In the genomic region with DNA sequence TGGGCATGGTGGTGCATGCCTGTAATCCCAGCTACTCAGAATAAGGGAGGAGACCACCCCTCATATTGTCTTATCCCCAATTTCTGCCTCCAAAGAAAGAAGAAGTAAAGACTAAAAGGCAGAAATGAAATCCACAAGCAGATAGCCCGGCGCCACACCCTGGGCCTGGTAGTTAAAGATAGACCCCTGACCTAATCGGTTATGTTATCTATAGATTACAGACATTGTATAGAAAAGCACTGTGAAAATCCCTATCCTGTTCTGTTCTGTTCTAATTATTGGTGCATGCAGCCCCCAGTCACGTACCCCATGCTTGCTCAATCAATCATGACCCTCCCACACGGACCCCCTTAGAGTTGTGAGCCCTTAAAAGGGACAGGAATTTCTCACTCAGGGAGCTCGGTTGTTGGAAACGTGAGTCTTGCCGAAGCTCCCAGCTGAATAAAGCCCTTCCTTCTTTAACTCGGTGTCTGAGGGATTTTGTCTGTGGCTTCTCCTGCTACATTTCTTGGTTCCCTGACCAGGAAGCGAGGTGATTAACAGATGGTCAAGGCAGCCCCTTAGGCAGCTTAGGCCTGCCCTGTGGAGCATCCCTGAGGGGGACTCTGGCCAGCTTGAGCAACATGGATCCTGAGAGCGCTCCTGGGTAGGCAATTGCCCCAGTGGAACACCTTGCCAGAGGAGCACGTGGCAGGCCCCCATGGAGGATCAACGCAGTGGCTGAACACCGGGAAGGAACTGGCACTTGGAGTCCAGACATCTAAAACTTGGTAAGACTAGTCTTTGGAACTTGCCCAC, we compare ENCODE assay signal across 1 cellular context.
TF ChIP-seq lines count a peak whose summit lies in the region.
"Not testable (repeated sequence)": the region's sequence is repeated elsewhere in the genome, so short reads cannot be mapped to it uniquely, and the experiment has no call there.

No MANE protein-coding gene starts in this region.

TF ChIP-seq in K562, 482 proteins besides CTCF, POLR2A, EP300 and RAD21 (continued from another document and continues in another):
- 0 out of 2 replicates have a peak, but pooled peaks have one; percentile 29 for TF ChIP-seq HMGXB4 (CRISPR knock-in tag; IDR thresholded peaks at IDR 0.05)
- 0 out of 2 replicates have a peak, but pooled peaks have one; percentile 23 for TF ChIP-seq ELF1 (tag; IDR thresholded peaks at IDR 0.05)
- TF ChIP-seq NCOR1 (IDR thresholded peaks at IDR 0.05), result peak; percentile 92
- 0 out of 2 replicates have a peak, but pooled peaks have one; percentile 9 for TF ChIP-seq ZNF232 (CRISPR knock-in tag; IDR thresholded peaks at IDR 0.05)
- not testable (repeated sequence) for TF ChIP-seq NR4A1 (CRISPR knock-in tag; IDR thresholded peaks at IDR 0.05); NR2C2 (tag; IDR thresholded peaks at IDR 0.05); FOXM1 (CRISPR knock-in tag; IDR thresholded peaks at IDR 0.05; ENCODE audit: low read depth)
- TF ChIP-seq NR4A1 (tag; IDR thresholded peaks at IDR 0.05), result peak; percentile 75; the same call in 1 of the 2 replicates
- TF ChIP-seq, protein P1, sequence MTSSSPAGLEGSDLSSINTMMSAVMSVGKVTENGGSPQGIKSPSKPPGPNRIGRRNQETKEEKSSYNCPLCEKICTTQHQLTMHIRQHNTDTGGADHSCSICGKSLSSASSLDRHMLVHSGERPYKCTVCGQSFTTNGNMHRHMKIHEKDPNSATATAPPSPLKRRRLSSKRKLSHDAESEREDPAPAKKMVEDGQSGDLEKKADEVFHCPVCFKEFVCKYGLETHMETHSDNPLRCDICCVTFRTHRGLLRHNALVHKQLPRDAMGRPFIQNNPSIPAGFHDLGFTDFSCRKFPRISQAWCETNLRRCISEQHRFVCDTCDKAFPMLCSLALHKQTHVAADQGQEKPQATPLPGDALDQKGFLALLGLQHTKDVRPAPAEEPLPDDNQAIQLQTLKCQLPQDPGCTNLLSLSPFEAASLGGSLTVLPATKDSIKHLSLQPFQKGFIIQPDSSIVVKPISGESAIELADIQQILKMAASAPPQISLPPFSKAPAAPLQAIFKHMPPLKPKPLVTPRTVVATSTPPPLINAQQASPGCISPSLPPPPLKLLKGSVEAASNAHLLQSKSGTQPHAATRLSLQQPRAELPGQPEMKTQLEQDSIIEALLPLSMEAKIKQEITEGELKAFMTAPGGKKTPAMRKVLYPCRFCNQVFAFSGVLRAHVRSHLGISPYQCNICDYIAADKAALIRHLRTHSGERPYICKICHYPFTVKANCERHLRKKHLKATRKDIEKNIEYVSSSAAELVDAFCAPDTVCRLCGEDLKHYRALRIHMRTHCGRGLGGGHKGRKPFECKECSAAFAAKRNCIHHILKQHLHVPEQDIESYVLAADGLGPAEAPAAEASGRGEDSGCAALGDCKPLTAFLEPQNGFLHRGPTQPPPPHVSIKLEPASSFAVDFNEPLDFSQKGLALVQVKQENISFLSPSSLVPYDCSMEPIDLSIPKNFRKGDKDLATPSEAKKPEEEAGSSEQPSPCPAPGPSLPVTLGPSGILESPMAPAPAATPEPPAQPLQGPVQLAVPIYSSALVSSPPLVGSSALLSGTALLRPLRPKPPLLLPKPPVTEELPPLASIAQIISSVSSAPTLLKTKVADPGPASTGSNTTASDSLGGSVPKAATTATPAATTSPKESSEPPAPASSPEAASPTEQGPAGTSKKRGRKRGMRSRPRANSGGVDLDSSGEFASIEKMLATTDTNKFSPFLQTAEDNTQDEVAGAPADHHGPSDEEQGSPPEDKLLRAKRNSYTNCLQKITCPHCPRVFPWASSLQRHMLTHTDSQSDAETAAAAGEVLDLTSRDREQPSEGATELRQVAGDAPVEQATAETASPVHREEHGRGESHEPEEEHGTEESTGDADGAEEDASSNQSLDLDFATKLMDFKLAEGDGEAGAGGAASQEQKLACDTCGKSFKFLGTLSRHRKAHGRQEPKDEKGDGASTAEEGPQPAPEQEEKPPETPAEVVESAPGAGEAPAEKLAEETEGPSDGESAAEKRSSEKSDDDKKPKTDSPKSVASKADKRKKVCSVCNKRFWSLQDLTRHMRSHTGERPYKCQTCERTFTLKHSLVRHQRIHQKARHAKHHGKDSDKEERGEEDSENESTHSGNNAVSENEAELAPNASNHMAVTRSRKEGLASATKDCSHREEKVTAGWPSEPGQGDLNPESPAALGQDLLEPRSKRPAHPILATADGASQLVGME (CRISPR knock-in tag; IDR thresholded peaks at IDR 0.05), result 0 out of 2 replicates have a peak, but pooled peaks have one; percentile 44
- TF ChIP-seq CTBP1 (IDR thresholded peaks at IDR 0.05; ENCODE audit: borderline replicate concordance), result peak; percentile 36; the same call in 1 of the 2 replicates
- TF ChIP-seq DMBX1 (CRISPR knock-in tag; IDR thresholded peaks at IDR 0.05; ENCODE audit: borderline replicate concordance), result peak; percentile 86
- peak; percentile 68 for TF ChIP-seq NCOA1 (IDR thresholded peaks at IDR 0.05; ENCODE audit: low read depth)
- TF ChIP-seq TEAD1 (CRISPR knock-in tag; IDR thresholded peaks at IDR 0.05), result peak in 1 of 2 experiments; percentile 62; a peak in 1 of 4 replicates
- 0 out of 2 replicates have a peak, but pooled peaks have one; percentile 29 for TF ChIP-seq ZBTB2 (IDR thresholded peaks at IDR 0.05)
- peak; percentile 26; the same call in 1 of the 2 replicates for TF ChIP-seq RB1 (IDR thresholded peaks at IDR 0.05; ENCODE audit: low read depth)
- TF ChIP-seq, protein P2, sequence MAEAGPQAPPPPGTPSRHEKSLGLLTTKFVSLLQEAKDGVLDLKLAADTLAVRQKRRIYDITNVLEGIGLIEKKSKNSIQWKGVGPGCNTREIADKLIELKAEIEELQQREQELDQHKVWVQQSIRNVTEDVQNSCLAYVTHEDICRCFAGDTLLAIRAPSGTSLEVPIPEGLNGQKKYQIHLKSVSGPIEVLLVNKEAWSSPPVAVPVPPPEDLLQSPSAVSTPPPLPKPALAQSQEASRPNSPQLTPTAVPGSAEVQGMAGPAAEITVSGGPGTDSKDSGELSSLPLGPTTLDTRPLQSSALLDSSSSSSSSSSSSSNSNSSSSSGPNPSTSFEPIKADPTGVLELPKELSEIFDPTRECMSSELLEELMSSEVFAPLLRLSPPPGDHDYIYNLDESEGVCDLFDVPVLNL (CRISPR knock-in tag; IDR thresholded peaks at IDR 0.05; ENCODE audit: low read depth), result peak; percentile 76; the same call in 1 of the 2 replicates
- TF ChIP-seq NFE2 (IDR thresholded peaks at IDR 0.05; ENCODE audit: low read depth), result 0 out of 2 replicates have a peak, but pooled peaks have one; percentile 11
- 0 out of 2 replicates have a peak, but pooled peaks have one; percentile 35 for TF ChIP-seq NR2C2 (CRISPR knock-in tag; IDR thresholded peaks at IDR 0.05)
- peak; percentile 57 for TF ChIP-seq CXXC5 (CRISPR knock-in tag; IDR thresholded peaks at IDR 0.05)
- TF ChIP-seq PHF8 (IDR thresholded peaks at IDR 0.05; ENCODE audit: borderline replicate concordance, low read length), result peak; percentile 11; the same call in 1 of the 2 replicates
- TF ChIP-seq ZNF398 (CRISPR knock-in tag; IDR thresholded peaks at IDR 0.05), result peak; percentile 52; the same call in 1 of the 2 replicates
- TF ChIP-seq HEY1 (CRISPR knock-in tag; IDR thresholded peaks at IDR 0.05; ENCODE audit: borderline replicate concordance), result 0 out of 2 replicates have a peak, but pooled peaks have one; percentile 10
- TF ChIP-seq KLF1 (tag; IDR thresholded peaks at IDR 0.05), result peak; percentile 92
- peak; percentile 62 for TF ChIP-seq FOXM1 (IDR thresholded peaks at IDR 0.05; ENCODE audit: low read depth)
- peak; percentile 92 for TF ChIP-seq MTA2 (IDR thresholded peaks at IDR 0.05; ENCODE audit: low read depth)
- TF ChIP-seq L3MBTL2 (IDR thresholded peaks at IDR 0.05), result peak; percentile 82; the same call in 1 of the 2 replicates
- peak; percentile 96 for TF ChIP-seq SMARCE1 (IDR thresholded peaks at IDR 0.05)
- TF ChIP-seq NBN (IDR thresholded peaks at IDR 0.05; ENCODE audit: low read depth), result peak; percentile 32; the same call in 1 of the 2 replicates
- TF ChIP-seq, protein P3, sequence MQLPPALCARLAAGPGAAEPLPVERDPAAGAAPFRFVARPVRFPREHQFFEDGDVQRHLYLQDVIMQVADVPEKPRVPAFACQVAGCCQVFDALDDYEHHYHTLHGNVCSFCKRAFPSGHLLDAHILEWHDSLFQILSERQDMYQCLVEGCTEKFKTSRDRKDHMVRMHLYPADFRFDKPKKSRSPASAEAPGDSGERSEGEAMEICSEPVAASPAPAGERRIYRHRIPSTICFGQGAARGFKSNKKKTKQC (CRISPR knock-in tag; IDR thresholded peaks at IDR 0.05), result 0 out of 2 replicates have a peak, but pooled peaks have one; percentile 46
- peak; percentile 46 for TF ChIP-seq NEUROD1 (IDR thresholded peaks at IDR 0.05; ENCODE audit: borderline replicate concordance, low read depth, low read length, partially characterized antibody)
- peak; percentile 74; the same call in 1 of the 2 replicates for TF ChIP-seq ZNF830 (CRISPR knock-in tag; IDR thresholded peaks at IDR 0.05)
- TF ChIP-seq, protein P4, sequence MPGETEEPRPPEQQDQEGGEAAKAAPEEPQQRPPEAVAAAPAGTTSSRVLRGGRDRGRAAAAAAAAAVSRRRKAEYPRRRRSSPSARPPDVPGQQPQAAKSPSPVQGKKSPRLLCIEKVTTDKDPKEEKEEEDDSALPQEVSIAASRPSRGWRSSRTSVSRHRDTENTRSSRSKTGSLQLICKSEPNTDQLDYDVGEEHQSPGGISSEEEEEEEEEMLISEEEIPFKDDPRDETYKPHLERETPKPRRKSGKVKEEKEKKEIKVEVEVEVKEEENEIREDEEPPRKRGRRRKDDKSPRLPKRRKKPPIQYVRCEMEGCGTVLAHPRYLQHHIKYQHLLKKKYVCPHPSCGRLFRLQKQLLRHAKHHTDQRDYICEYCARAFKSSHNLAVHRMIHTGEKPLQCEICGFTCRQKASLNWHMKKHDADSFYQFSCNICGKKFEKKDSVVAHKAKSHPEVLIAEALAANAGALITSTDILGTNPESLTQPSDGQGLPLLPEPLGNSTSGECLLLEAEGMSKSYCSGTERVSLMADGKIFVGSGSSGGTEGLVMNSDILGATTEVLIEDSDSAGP (CRISPR knock-in tag; IDR thresholded peaks at IDR 0.05), result 0 out of 2 replicates have a peak, but pooled peaks have one; percentile 46
- TF ChIP-seq HDAC2 (IDR thresholded peaks at IDR 0.05), result peak; percentile 70
- TF ChIP-seq ZNF707 (CRISPR knock-in tag; conservative IDR thresholded peaks at IDR 0.05), result 0 out of 2 replicates have a peak, but pooled peaks have one; percentile 2
- TF ChIP-seq CBFA2T3 (IDR thresholded peaks at IDR 0.05), result peak; percentile 93
- peak; percentile 65 for TF ChIP-seq HMBOX1 (IDR thresholded peaks at IDR 0.05)
- TF ChIP-seq GABPB1 (CRISPR knock-in tag; IDR thresholded peaks at IDR 0.05), result 0 out of 2 replicates have a peak, but pooled peaks have one; percentile 30
- TF ChIP-seq ILF3 (IDR thresholded peaks at IDR 0.05; ENCODE audit: borderline replicate concordance), result peak; percentile 63; the same call in 1 of the 2 replicates
- TF ChIP-seq GATAD2A (IDR thresholded peaks at IDR 0.05), result peak; percentile 89
- TF ChIP-seq TRIM24 (IDR thresholded peaks at IDR 0.05), result peak; percentile 81 to 90
- TF ChIP-seq, protein P5, sequence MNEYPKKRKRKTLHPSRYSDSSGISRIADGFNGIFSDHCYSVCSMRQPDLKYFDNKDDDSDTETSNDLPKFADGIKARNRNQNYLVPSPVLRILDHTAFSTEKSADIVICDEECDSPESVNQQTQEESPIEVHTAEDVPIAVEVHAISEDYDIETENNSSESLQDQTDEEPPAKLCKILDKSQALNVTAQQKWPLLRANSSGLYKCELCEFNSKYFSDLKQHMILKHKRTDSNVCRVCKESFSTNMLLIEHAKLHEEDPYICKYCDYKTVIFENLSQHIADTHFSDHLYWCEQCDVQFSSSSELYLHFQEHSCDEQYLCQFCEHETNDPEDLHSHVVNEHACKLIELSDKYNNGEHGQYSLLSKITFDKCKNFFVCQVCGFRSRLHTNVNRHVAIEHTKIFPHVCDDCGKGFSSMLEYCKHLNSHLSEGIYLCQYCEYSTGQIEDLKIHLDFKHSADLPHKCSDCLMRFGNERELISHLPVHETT (CRISPR knock-in tag; conservative IDR thresholded peaks at IDR 0.05 in 1 of 2, IDR thresholded peaks at IDR 0.05 in 1 of 2), result peak in 1 of 2 experiments; percentile 17; a peak in 1 of 4 replicates
- peak; percentile 96 for TF ChIP-seq SMARCA4 (IDR thresholded peaks at IDR 0.05)
